1 cellular context compared by ENCODE assay signal in the genomic region with DNA sequence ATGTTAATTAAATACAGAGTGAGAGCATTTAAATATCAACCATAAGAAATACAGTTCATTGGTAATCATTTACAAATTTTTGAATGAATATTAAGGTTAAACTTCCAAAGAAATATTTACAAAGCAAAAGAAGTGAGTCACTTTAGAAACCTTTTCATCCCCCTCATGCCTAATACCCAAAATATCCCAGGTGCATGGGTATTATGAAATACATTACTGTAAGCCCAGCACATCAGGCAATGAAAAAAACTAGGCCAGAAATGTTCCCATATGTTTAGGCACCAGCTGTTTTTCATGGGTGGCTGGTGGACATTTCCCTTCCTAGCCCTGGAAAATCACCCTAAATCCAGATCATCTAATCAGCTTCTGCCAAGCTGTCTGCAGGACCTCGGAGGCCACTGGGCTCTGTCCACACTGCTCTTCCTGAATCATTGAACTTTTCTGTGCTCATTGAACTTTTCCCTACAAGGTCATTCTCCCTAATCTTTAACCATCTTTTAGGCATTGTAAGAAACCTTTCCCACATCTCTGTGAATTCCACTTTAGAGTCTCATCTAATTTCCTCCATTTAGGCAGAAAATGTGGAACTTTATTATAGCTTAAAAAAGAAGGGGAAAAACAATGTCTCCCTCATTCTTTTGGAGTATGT.
TF ChIP-seq lines count a peak whose summit lies in the region.

No MANE protein-coding gene starts in this region.

TF ChIP-seq in HepG2, 621 proteins besides CTCF, POLR2A, EP300 and RAD21 (continued from another document and continues in another):
- TF ChIP-seq, protein P1, sequence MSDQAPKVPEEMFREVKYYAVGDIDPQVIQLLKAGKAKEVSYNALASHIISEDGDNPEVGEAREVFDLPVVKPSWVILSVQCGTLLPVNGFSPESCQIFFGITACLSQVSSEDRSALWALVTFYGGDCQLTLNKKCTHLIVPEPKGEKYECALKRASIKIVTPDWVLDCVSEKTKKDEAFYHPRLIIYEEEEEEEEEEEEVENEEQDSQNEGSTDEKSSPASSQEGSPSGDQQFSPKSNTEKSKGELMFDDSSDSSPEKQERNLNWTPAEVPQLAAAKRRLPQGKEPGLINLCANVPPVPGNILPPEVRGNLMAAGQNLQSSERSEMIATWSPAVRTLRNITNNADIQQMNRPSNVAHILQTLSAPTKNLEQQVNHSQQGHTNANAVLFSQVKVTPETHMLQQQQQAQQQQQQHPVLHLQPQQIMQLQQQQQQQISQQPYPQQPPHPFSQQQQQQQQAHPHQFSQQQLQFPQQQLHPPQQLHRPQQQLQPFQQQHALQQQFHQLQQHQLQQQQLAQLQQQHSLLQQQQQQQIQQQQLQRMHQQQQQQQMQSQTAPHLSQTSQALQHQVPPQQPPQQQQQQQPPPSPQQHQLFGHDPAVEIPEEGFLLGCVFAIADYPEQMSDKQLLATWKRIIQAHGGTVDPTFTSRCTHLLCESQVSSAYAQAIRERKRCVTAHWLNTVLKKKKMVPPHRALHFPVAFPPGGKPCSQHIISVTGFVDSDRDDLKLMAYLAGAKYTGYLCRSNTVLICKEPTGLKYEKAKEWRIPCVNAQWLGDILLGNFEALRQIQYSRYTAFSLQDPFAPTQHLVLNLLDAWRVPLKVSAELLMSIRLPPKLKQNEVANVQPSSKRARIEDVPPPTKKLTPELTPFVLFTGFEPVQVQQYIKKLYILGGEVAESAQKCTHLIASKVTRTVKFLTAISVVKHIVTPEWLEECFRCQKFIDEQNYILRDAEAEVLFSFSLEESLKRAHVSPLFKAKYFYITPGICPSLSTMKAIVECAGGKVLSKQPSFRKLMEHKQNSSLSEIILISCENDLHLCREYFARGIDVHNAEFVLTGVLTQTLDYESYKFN (CRISPR knock-in tag; conservative IDR thresholded peaks at IDR 0.05): peak; percentile 64
- TF ChIP-seq ZNF30 (CRISPR knock-in tag; IDR thresholded peaks at IDR 0.05) (no peak), E2F1 (CRISPR knock-in tag; IDR thresholded peaks at IDR 0.05) (no peak), ZNF569 (CRISPR knock-in tag; IDR thresholded peaks at IDR 0.05; ENCODE audit: borderline replicate concordance) (no peak), ZNF256 (CRISPR knock-in tag; conservative IDR thresholded peaks at IDR 0.05) (no peak), MED13 (CRISPR knock-in tag; IDR thresholded peaks at IDR 0.05) (no peak), SRSF9 (IDR thresholded peaks at IDR 0.05; ENCODE audit: borderline replicate concordance, insufficient read depth, low read depth, low read length, poor library complexity, severe bottlenecking) (no peak), ELF4 (CRISPR knock-in tag; IDR thresholded peaks at IDR 0.05; ENCODE audit: borderline replicate concordance) (no peak), ZBTB8A (CRISPR knock-in tag; IDR thresholded peaks at IDR 0.05; ENCODE audit: borderline replicate concordance, low read depth) (no peak), ZC3H13 (CRISPR knock-in tag; IDR thresholded peaks at IDR 0.05) (no peak), XRCC5 (optimal IDR thresholded peaks at IDR 0.05; ENCODE audit: low read length) (no peak), THAP8 (CRISPR knock-in tag; IDR thresholded peaks at IDR 0.05; ENCODE audit: borderline replicate concordance) (no peak), ZSCAN25 (CRISPR knock-in tag; IDR thresholded peaks at IDR 0.05) (no peak), ZFP37 (CRISPR knock-in tag; IDR thresholded peaks at IDR 0.05; ENCODE audit: borderline replicate concordance) (no peak), REST (IDR thresholded peaks at IDR 0.05; ENCODE audit: borderline replicate concordance in 1 of 2, low read depth in 1 of 2, low read length in 2 of 2) (peak in 1 of 2 experiments; percentile 82; a peak in 3 of 4 replicates), SAFB2 (CRISPR knock-in tag; IDR thresholded peaks at IDR 0.05; ENCODE audit: borderline replicate concordance, low read depth) (no peak), ZNF367 (CRISPR knock-in tag; IDR thresholded peaks at IDR 0.05; ENCODE audit: borderline replicate concordance) (no peak), ZMYM4 (CRISPR knock-in tag; IDR thresholded peaks at IDR 0.05) (0 out of 2 replicates have a peak, but pooled peaks have one; percentile 25), ZC3H4 (CRISPR knock-in tag; IDR thresholded peaks at IDR 0.05; ENCODE audit: borderline replicate concordance) (no peak), ZNF337 (CRISPR knock-in tag; IDR thresholded peaks at IDR 0.05; ENCODE audit: borderline replicate concordance, low read depth) (no peak), SOX13 (IDR thresholded peaks at IDR 0.05) (no peak), SOX13 (CRISPR knock-in tag; conservative IDR thresholded peaks at IDR 0.05 in 1 of 2, IDR thresholded peaks at IDR 0.05 in 1 of 2) (peak in 1 of 2 experiments; percentile 19; a peak in 1 of 4 replicates), ZNF572 (CRISPR knock-in tag; IDR thresholded peaks at IDR 0.05) (no peak), JUNB (CRISPR knock-in tag; IDR thresholded peaks at IDR 0.05; ENCODE audit: borderline replicate concordance) (no peak)
- TF ChIP-seq, protein P2, sequence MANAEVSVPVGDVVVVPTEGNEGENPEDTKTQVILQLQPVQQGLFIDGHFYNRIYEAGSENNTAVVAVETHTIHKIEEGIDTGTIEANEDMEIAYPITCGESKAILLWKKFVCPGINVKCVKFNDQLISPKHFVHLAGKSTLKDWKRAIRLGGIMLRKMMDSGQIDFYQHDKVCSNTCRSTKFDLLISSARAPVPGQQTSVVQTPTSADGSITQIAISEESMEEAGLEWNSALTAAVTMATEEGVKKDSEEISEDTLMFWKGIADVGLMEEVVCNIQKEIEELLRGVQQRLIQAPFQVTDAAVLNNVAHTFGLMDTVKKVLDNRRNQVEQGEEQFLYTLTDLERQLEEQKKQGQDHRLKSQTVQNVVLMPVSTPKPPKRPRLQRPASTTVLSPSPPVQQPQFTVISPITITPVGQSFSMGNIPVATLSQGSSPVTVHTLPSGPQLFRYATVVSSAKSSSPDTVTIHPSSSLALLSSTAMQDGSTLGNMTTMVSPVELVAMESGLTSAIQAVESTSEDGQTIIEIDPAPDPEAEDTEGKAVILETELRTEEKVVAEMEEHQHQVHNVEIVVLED (CRISPR knock-in tag; IDR thresholded peaks at IDR 0.05; ENCODE audit: borderline replicate concordance): no peak
- TF ChIP-seq, protein P3, sequence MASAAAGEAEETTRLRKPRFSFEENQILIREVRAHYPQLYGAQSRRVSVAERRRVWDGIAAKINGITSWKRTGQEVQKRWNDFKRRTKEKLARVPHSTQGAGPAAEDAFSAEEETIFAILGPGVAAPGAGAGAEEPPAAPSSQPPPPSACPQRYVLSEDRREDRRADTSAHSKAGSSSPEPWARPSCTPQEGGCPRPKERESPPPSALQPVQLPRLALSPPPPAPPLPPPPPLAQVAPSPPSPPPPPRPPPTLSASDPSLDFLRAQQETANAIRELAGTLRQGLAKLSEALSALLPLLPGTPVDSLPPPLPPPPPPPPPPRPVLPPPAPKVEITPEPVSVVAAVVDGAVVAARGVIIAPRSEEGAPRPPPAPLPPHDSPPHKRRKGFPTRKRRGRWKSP (CRISPR knock-in tag; IDR thresholded peaks at IDR 0.05): no peak
- TF ChIP-seq, protein P4, sequence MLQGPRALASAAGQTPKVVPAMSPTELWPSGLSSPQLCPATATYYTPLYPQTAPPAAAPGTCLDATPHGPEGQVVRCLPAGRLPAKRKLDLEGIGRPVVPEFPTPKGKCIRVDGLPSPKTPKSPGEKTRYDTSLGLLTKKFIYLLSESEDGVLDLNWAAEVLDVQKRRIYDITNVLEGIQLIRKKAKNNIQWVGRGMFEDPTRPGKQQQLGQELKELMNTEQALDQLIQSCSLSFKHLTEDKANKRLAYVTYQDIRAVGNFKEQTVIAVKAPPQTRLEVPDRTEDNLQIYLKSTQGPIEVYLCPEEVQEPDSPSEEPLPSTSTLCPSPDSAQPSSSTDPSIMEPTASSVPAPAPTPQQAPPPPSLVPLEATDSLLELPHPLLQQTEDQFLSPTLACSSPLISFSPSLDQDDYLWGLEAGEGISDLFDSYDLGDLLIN (CRISPR knock-in tag; IDR thresholded peaks at IDR 0.05; ENCODE audit: borderline replicate concordance): no peak
- TF ChIP-seq, protein P5, sequence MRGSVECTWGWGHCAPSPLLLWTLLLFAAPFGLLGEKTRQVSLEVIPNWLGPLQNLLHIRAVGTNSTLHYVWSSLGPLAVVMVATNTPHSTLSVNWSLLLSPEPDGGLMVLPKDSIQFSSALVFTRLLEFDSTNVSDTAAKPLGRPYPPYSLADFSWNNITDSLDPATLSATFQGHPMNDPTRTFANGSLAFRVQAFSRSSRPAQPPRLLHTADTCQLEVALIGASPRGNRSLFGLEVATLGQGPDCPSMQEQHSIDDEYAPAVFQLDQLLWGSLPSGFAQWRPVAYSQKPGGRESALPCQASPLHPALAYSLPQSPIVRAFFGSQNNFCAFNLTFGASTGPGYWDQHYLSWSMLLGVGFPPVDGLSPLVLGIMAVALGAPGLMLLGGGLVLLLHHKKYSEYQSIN (CRISPR knock-in tag; IDR thresholded peaks at IDR 0.05; ENCODE audit: borderline replicate concordance): no peak
